ENCODE assay signal across 11 cellular contexts in genomic region chr10:88896336-88897018, GRCh38. TPM values are rescaled to one million over a fixed set of nuclear protein-coding genes. Genes with fewer than 3 reads are reported as not detected.
DNase-seq lines count a peak whose midpoint lies in the region; ATAC-seq and TF ChIP-seq lines count a peak whose summit lies in the region.
"Had no signal": no experiment of that assay in that cellular context is flagged by ENCODE, and none has a peak within 500 bp of the region (broad histone marks: within the 10 kb centered on the region; RNA-seq: fewer than 3 reads in every experiment).

No MANE protein-coding gene starts in this region.

- no peaks in the 10 kb centered on the region for H3K9me3 Mint-ChIP-seq in CD8-positive, alpha-beta T cell
- no peaks in the 10 kb centered on the region for H3K9me3 Mint-ChIP-seq in neural crest cell

- TF ChIP-seq CTCF in CD8-positive, alpha-beta T cell (IDR thresholded peaks at IDR 0.05) = no peak
- no peak for TF ChIP-seq CTCF in neural crest cell (conservative IDR thresholded peaks at IDR 0.05)

- H3K4me1 Mint-ChIP-seq in CD8-positive, alpha-beta T cell (ENCODE audit: low read depth) = peaks cover 65% of the 10 kb centered on the region
- H3K4me1 Mint-ChIP-seq in neural crest cell = peaks cover 4% of the 10 kb centered on the region

- H3K9me3 ChIP-seq in CD8-positive, alpha-beta T cell (ENCODE audit: low read length) = no peaks in the 10 kb centered on the region

- intact Hi-C loops in CD8-positive, alpha-beta T cell (cut with DNase I, micrococcal nuclease) = no loop called here

- no peaks in the 10 kb centered on the region for H3K27me3 ChIP-seq in CD8-positive, alpha-beta T cell (ENCODE audit: insufficient read depth, low read length)

- H3K27ac Mint-ChIP-seq in CD8-positive, alpha-beta T cell = peak overlapping the region; percentile 35
- peak overlapping the region; percentile 66 for H3K27ac Mint-ChIP-seq in neural crest cell (ENCODE audit: unreplicated experiment)

- POLR2A ChIA-PET in CD8-positive, alpha-beta T cell (lab: Charles Lee) = interaction anchor here (0.6 to 1.0 kb wide), 2 partner anchors 10 to 15 kb away, joined by 3 read pairs; no protein-coding TSS in a partner anchor

- H3K27me3 Mint-ChIP-seq in CD8-positive, alpha-beta T cell (ENCODE audit: low read depth) = no peaks in the 10 kb centered on the region
- no peaks in the 10 kb centered on the region for H3K27me3 Mint-ChIP-seq in neural crest cell (ENCODE audit: low read depth)

- H3K36me3 ChIP-seq in CD8-positive, alpha-beta T cell (ENCODE audit: insufficient read depth, low read length) = no peaks in the 10 kb centered on the region

- no peak overlapping the region for H3K27ac ChIP-seq in CD8-positive, alpha-beta T cell (ENCODE audit: low read depth, low read length)
- H3K27ac ChIP-seq in cingulate gyrus (ENCODE audit: low read depth, low read length) = peak overlapping the region; percentile 30

- no peak for ATAC-seq in CD8-positive, alpha-beta T cell
- no peak for ATAC-seq in GM21381 (IDR thresholded peaks at IDR 0.05; ENCODE audit: unreplicated experiment)

- H3K4me1 ChIP-seq in CD8-positive, alpha-beta T cell (ENCODE audit: insufficient read depth, low read length) = peaks cover 18% of the 10 kb centered on the region

- H3K36me3 Mint-ChIP-seq in CD8-positive, alpha-beta T cell = peaks cover 25% of the 10 kb centered on the region
- no peaks in the 10 kb centered on the region for H3K36me3 Mint-ChIP-seq in neural crest cell (ENCODE audit: low read depth)

- CTCF ChIA-PET in CD8-positive, alpha-beta T cell (lab: Charles Lee) = interaction anchor here (0.9 kb wide), 1 partner anchor 36 kb away, joined by 3 read pairs; no protein-coding TSS in a partner anchor

- no peak overlapping the region for H3K4me3 ChIP-seq in CD8-positive, alpha-beta T cell (ENCODE audit: low read depth, low read length)

- DNase-seq in CD8-positive, alpha-beta T cell = no peak
- DNase-seq in LoVo (ENCODE audit: low spot score) (peak; percentile 71), neural crest cell (ENCODE audit: low read depth, low spot score) (no peak), cortex of kidney (lab: John Stamatoyannopoulos, UW) (no peak), NCI-H774 (lab: John Stamatoyannopoulos, UW) (no peak)
- DNase-seq in stimulated activated CD4-positive, alpha-beta T cell treated with anti-CD3 and anti-CD28 coated beads, Interleukin-4, amount 100 ng/mL, for 4 hours = no peak
- DNase-seq: GF-D8, NCI-H2107, T-helper 9 cell had no signal

- H3K4me3 Mint-ChIP-seq in CD8-positive, alpha-beta T cell = no peak overlapping the region
- H3K4me3 Mint-ChIP-seq in neural crest cell = no peak overlapping the region

RNA-seq across cellular contexts. Expression of gene STAMBPL1, which starts 16.4 kb away (rescaled TPM):
- total RNA-seq in CD8-positive, alpha-beta T cell = 10 to 100 TPM; 16.5 to 18.9 TPM
- total RNA-seq in neural crest cell = 3.4 and 4.1 TPM in 2 replicates

RNA-seq across cellular contexts. Expression of gene ANKRD22, which starts 44.8 kb away (rescaled TPM):
- total RNA-seq in CD8-positive, alpha-beta T cell = not detected
- total RNA-seq in neural crest cell = not detected in 2 replicates

RNA-seq across cellular contexts. Expression of gene ACTA2, which starts 56.1 kb away (rescaled TPM):
- 1 to 10 TPM; 2.3 TPM for total RNA-seq in CD8-positive, alpha-beta T cell
- 7.0 and 7.6 TPM in 2 replicates for total RNA-seq in neural crest cell
